Comparison of ENCODE assay signal across 10 cellular contexts in genomic region chr7:47580811-47581331, GRCh38. TPM values are rescaled to one million over a fixed set of nuclear protein-coding genes. Genes with fewer than 3 reads are reported as not detected.
DNase-seq lines count a peak whose midpoint lies in the region; ATAC-seq, FAIRE-seq and TF ChIP-seq lines count a peak whose summit lies in the region.
"Had no signal": no experiment of that assay in that cellular context is flagged by ENCODE, and none has a peak within 500 bp of the region (broad histone marks: within the 10 kb centered on the region; RNA-seq: fewer than 3 reads in every experiment).

No MANE protein-coding gene starts in this region.

- FAIRE-seq in endothelial cell of umbilical vein (lab: Jason Lieb, UNC): no peak

- H3K36me3 Mint-ChIP-seq in nephron (ENCODE audit: low read depth): peaks cover 6% of the 10 kb centered on the region

- POLR2A ChIA-PET in BJ (lab: Charles Lee) (no interaction called here), endothelial cell of umbilical vein (lab: Charles Lee) (no interaction called here)

- TF ChIP-seq CTCF in BJ (IDR thresholded peaks at IDR 0.05; ENCODE audit: insufficient read depth, low read depth, low read length): peak; percentile 19; the same call in 1 of the 2 replicates
- TF ChIP-seq CTCF in endothelial cell of umbilical vein (IDR thresholded peaks at IDR 0.05; ENCODE audit: extremely low read depth in 1 of 2, insufficient read depth in 1 of 2, low read depth in 1 of 2, low read length in 2 of 2): no peak
- TF ChIP-seq CTCF in nephron (IDR thresholded peaks at IDR 0.05; ENCODE audit: unreplicated experiment in 3 of 3): peak in 1 of 3 experiments; percentile 11

- H3K27me3 Mint-ChIP-seq in nephron (ENCODE audit: low read depth): peaks cover 14% of the 10 kb centered on the region

- H3K79me2 ChIP-seq in endothelial cell of umbilical vein (ENCODE audit: control insufficient read depth, insufficient read depth, low read length): no peaks in the 10 kb centered on the region

- no peak for DNase-seq in BJ (ENCODE audit: low read depth)
- peak; percentile 40 for DNase-seq in NCI-H2171 treated with DMSO at 0.1 percent for 48 hours (lab: John Stamatoyannopoulos, UW)
- no peak for DNase-seq in endothelial cell of umbilical vein (ENCODE audit: low read depth, low spot score)
- DNase-seq in NCI-H1436 treated with DMSO at 0.1 percent for 48 hours (lab: John Stamatoyannopoulos, UW): no peak
- no peak for DNase-seq in cerebellar cortex (ENCODE audit: low spot score)
- DNase-seq: effector memory CD8-positive, alpha-beta T cell; NK-92 treated with Interleukin-12 subunit alpha and Interleukin-12 subunit beta, amount 100 ng/mL, for 24 hours had no signal

- H3K4me1 Mint-ChIP-seq in nephron: peaks cover 74% of the 10 kb centered on the region

- peak overlapping the region; percentile 94 to 100 (median 98) for H3K27ac Mint-ChIP-seq in nephron
- H3K27ac Mint-ChIP-seq: effector memory CD8-positive, alpha-beta T cell had no signal

- H3K9me3 Mint-ChIP-seq in nephron: peaks cover 3% of the 10 kb centered on the region
- H3K9me3 Mint-ChIP-seq: effector memory CD8-positive, alpha-beta T cell had no signal

- intact Hi-C loops in endothelial cell of umbilical vein (cut with micrococcal nuclease): loop anchor here (2.0 to 10.0 kb wide), 3 partner anchors 98 to 316 kb away; no protein-coding TSS in a partner anchor

- no TSS peak for BruUV-seq in endothelial cell of umbilical vein (replicated peaks; lab: Mats Ljungman, UMichigan)

- no peak for TF ChIP-seq POLR2A in endothelial cell of umbilical vein (IDR thresholded peaks at IDR 0.05; ENCODE audit: low read depth, low read length)

- no peaks in the 10 kb centered on the region for H3K9me3 ChIP-seq in endothelial cell of umbilical vein (replicated peaks; ENCODE audit: control insufficient read depth, insufficient read depth, low read length)

- CTCF ChIA-PET in BJ (lab: Yijun Ruan, JAX): interaction anchor here (1.1 to 1.2 kb wide), 5 partner anchors 9 to 228 kb away, joined by 3 to 5 read pairs (median 3); no protein-coding TSS in a partner anchor
- CTCF ChIA-PET in endothelial cell of umbilical vein (lab: Charles Lee): interaction anchor here (1.4 to 1.8 kb wide), 5 partner anchors 10 to 315 kb away, joined by 3 to 11 read pairs (median 7); no protein-coding TSS in a partner anchor

- no peak overlapping the region for H2AFZ ChIP-seq in endothelial cell of umbilical vein (ENCODE audit: low read depth, low read length)

- no peak overlapping the region for H3K9ac ChIP-seq in endothelial cell of umbilical vein (replicated peaks; ENCODE audit: extremely low read depth, insufficient read depth, low read length)

- peak overlapping the region; percentile 29 for H3K4me2 ChIP-seq in endothelial cell of umbilical vein (ENCODE audit: insufficient read depth, low read length)

- peaks cover 13% of the 10 kb centered on the region for H3K36me3 ChIP-seq in BJ (ENCODE audit: control insufficient read depth, insufficient read depth, low read length)
- H3K36me3 ChIP-seq in endothelial cell of umbilical vein (ENCODE audit: control insufficient read depth in 2 of 2, extremely low read depth in 1 of 2, insufficient read depth in 2 of 2, low read length in 2 of 2): no peaks in the 10 kb centered on the region

- dilution Hi-C loops in endothelial cell of umbilical vein (cut with MboI; ENCODE audit: extremely low pct_ligation_motif_present, low sequenced_read_pairs): no loop called here

- H3K27ac ChIP-seq in endothelial cell of umbilical vein (ENCODE audit: insufficient read depth, low read depth, low read length): no peak overlapping the region

- no peaks in the 10 kb centered on the region for H4K20me1 ChIP-seq in endothelial cell of umbilical vein (replicated peaks; ENCODE audit: control insufficient read depth, extremely low read depth, insufficient read depth, low read length)

- peaks cover 18% of the 10 kb centered on the region for H3K4me1 ChIP-seq in endothelial cell of umbilical vein (ENCODE audit: control insufficient read depth, extremely low read depth, insufficient read depth, low read length)

- H3K27me3 ChIP-seq in BJ (ENCODE audit: control insufficient read depth, insufficient read depth, low read length) (no peaks in the 10 kb centered on the region), endothelial cell of umbilical vein (ENCODE audit: control insufficient read depth in 2 of 2, insufficient read depth in 2 of 2, low read length in 2 of 2) (peaks cover 6 to 8% of the 10 kb centered on the region in 2 experiments)

- H3K4me3 ChIP-seq in BJ (ENCODE audit: low read depth, low read length): peak overlapping the region; percentile 77
- H3K4me3 ChIP-seq in endothelial cell of umbilical vein (replicated peaks in 1 of 3; ENCODE audit: insufficient read depth in 1 of 3, low read depth in 1 of 3, low read length in 3 of 3): peak overlapping the region in 1 of 3 experiments; percentile 69

- H3K9me1 ChIP-seq in endothelial cell of umbilical vein (replicated peaks; ENCODE audit: control insufficient read depth, extremely low read depth, insufficient read depth, low read length): no peaks in the 10 kb centered on the region

- no peak for ATAC-seq in GM18873 (IDR thresholded peaks at IDR 0.05; ENCODE audit: low FRiP score, unreplicated experiment)
- no peak for ATAC-seq in HG03469 (IDR thresholded peaks at IDR 0.05; ENCODE audit: unreplicated experiment)
- ATAC-seq: effector memory CD8-positive, alpha-beta T cell had no signal

- peak overlapping the region; percentile 98 to 99 (median 99) for H3K4me3 Mint-ChIP-seq in nephron

TF ChIP-seq in endothelial cell of umbilical vein, 7 proteins besides CTCF, POLR2A, EP300 and RAD21:
- TF ChIP-seq GATA2 (IDR thresholded peaks at IDR 0.05; ENCODE audit: insufficient read depth, insufficient read length, low read depth, low read length) (no peak), EZH2 (IDR thresholded peaks at IDR 0.05; ENCODE audit: borderline replicate concordance, low read depth, low read length, severe bottlenecking) (no peak), JUN (IDR thresholded peaks at IDR 0.05; ENCODE audit: borderline replicate concordance, insufficient read depth, insufficient read length, low read depth) (no peak), FOS (IDR thresholded peaks at IDR 0.05; ENCODE audit: borderline replicate concordance, insufficient read depth, low read length) (no peak), MAX (IDR thresholded peaks at IDR 0.05; ENCODE audit: insufficient read depth, insufficient read length) (no peak), POLR2AphosphoS5 (IDR thresholded peaks at IDR 0.05; ENCODE audit: insufficient read depth, low read depth, low read length) (no peak), MYC (IDR thresholded peaks at IDR 0.05; ENCODE audit: low read depth, low read length) (no peak)
TF ChIP-seq in endothelial cell of umbilical vein: peak in this region for 0.

RNA-seq across cellular contexts. Expression of gene TNS3, which starts 1.0 kb away (rescaled TPM):
- polyA plus RNA-seq in BJ (2011; rRNA removed) (94.2 and 126 TPM in 2 replicates), endothelial cell of umbilical vein (10.4 and 11.3 TPM in 2 replicates)
- 212 and 247 TPM in 2 replicates for polyA minus RNA-seq in BJ (2011; rRNA and poly(A)+ RNA removed)
- total RNA-seq in endothelial cell of umbilical vein: 45.1 and 59.8 TPM in 2 replicates
- polyA plus RNA-seq in endothelial cell of umbilical vein (2011; cell fraction: cytosol; rRNA removed): 11.4 and 11.8 TPM in 2 replicates
- 19.4 and 26.6 TPM in 2 replicates for polyA plus RNA-seq in endothelial cell of umbilical vein (2011; cell fraction: nucleus; rRNA removed)
- 17.2 and 32.2 TPM in 2 replicates for polyA plus RNA-seq in endothelial cell of umbilical vein (2012)
- polyA minus RNA-seq in endothelial cell of umbilical vein: 40.9 and 45.5 TPM in 2 replicates
- polyA minus RNA-seq in endothelial cell of umbilical vein (2011; cell fraction: cytosol; rRNA and poly(A)+ RNA removed): 8.7 TPM
- polyA minus RNA-seq in endothelial cell of umbilical vein (2011; cell fraction: nucleus; rRNA and poly(A)+ RNA removed): 26.9 and 29.9 TPM in 2 replicates
